Comparison of ENCODE assay signal across 23 cellular contexts in genomic region chr11:11076879-11077278, GRCh38.
"Had no signal": no experiment of that assay in that cellular context is flagged by ENCODE, and none has a peak within 500 bp of the region (broad histone marks: within the 10 kb centered on the region; RNA-seq: fewer than 3 reads in every experiment).

No MANE protein-coding gene starts in this region.

- H3K27ac Mint-ChIP-seq: activated naive CD8-positive, alpha-beta T cell; natural killer cell treated with Interleukin-12 subunit alpha and Interleukin-12 subunit beta and Interleukin-15 and Interleukin-18, amount 100 ng/mL, for 72 hours; type B pancreatic cell had no signal

- H3K4me1 ChIP-seq: adrenal gland, ascending aorta, prostate gland, testis had no signal

- H3K9me3 ChIP-seq: adrenal gland, ascending aorta, neutrophil, ovary, prostate gland, testis had no signal

- ATAC-seq: foreskin keratinocyte; left ventricle myocardium superior; natural killer cell treated with Interleukin-12 subunit alpha and Interleukin-12 subunit beta and Interleukin-15 and Interleukin-18, amount 100 ng/mL, for 72 hours had no signal

- H3K4me3 Mint-ChIP-seq: activated naive CD8-positive, alpha-beta T cell; activated T-cell treated with anti-CD3 and anti-CD28 coated beads, Interleukin-2, amount 50 U/mL, for 72 hours; natural killer cell treated with Interleukin-12 subunit alpha and Interleukin-12 subunit beta and Interleukin-15 and Interleukin-18, amount 100 ng/mL, for 72 hours; type B pancreatic cell had no signal

- H3K4me3 ChIP-seq: adrenal gland, ascending aorta, ovary, prostate gland, testis had no signal

- H3K27me3 ChIP-seq: ascending aorta, brain microvascular endothelial cell, ovary, testis had no signal

- H3K27ac ChIP-seq: adrenal gland, ascending aorta, brain microvascular endothelial cell, foreskin keratinocyte, neutrophil, ovary, prostate gland, testis had no signal

- DNase-seq: activated CD4-positive, alpha-beta T cell treated with anti-CD3 and anti-CD28 coated beads, Interleukin-2, amount 50 U/mL, for 48 hours; activated CD4-positive, CD25-positive, alpha-beta regulatory T cell treated with anti-CD3 and anti-CD28 coated beads, Interleukin-2, amount 50 U/mL, for 72 hours; activated effector memory CD4-positive, alpha-beta T cell treated with anti-CD3 and anti-CD28 coated beads, Interleukin-2, amount 50 U/mL, for 16 hours; activated T-cell treated with anti-CD3 and anti-CD28 coated beads, Interleukin-2, amount 50 U/mL, for 72 hours; adrenal gland; brain microvascular endothelial cell; caudate nucleus; dermis blood vessel endothelial cell; effector CD8-positive, alpha-beta T cell; erythroblast; foreskin keratinocyte; left ventricle myocardium superior; mammary epithelial cell; midbrain; ovary; stimulated activated CD4-positive, alpha-beta T cell treated with anti-CD3 and anti-CD28 coated beads, Interleukin-2, amount 100 ng/mL, for 48 hours; testis had no signal

- H3K36me3 ChIP-seq: adrenal gland, ascending aorta, brain microvascular endothelial cell, neutrophil, ovary, prostate gland had no signal

- H3K36me3 Mint-ChIP-seq: activated naive CD8-positive, alpha-beta T cell; natural killer cell treated with Interleukin-12 subunit alpha and Interleukin-12 subunit beta and Interleukin-15 and Interleukin-18, amount 100 ng/mL, for 72 hours; type B pancreatic cell had no signal

- H3K9me3 Mint-ChIP-seq: activated T-cell treated with anti-CD3 and anti-CD28 coated beads, Interleukin-2, amount 50 U/mL, for 72 hours; natural killer cell treated with Interleukin-12 subunit alpha and Interleukin-12 subunit beta and Interleukin-15 and Interleukin-18, amount 100 ng/mL, for 72 hours; type B pancreatic cell had no signal
